In the genomic region with DNA sequence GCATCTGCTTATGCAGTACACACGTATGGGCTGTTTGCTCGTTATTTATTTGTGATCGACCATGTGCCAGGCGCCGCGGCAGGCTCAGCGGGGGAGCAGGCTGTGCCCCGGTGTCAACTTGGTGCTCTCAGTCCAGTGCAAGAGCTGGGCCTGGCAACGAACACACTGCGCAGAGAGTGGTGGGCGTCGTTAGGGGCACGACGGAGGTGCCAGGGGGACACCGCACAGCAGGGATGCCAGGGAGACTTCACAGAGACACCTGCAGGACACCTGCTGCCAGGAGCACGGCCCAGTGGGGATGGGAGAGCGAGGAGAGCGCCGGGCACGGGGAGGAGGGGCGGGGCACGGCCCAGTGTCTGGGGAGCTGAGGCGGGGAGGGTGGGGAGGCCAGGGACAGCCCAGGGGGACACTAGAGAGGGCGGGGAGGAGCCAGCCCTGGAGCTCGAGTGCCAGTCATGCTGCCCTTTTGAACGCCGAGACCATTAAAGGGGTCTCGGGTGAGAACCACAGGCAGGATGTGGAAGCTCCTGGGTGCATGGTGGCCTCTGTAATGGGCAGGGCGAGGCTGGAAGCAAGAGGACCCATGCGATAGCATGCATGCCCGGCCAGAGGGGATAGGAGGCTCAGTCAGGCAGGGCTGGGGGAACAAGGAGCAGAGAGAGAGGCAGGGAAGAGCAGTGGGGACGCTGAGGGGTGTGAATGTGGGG, we compare ENCODE assay signal across 14 cellular contexts. TPM values are rescaled to one million over a fixed set of nuclear protein-coding genes. Genes with fewer than 3 reads are reported as not detected.
DNase-seq lines count a peak whose midpoint lies in the region; ATAC-seq and TF ChIP-seq lines count a peak whose summit lies in the region.
"Had no signal": no experiment of that assay in that cellular context is flagged by ENCODE, and none has a peak within 500 bp of the region (broad histone marks: within the 10 kb centered on the region; RNA-seq: fewer than 3 reads in every experiment).

No MANE protein-coding gene starts in this region.

- H3K4me1 Mint-ChIP-seq in activated naive CD4-positive, alpha-beta T cell treated with anti-CD3 and anti-CD28 coated beads, Interleukin-2, amount 10 ng/mL, durations not matched to agents 7 days and 5 days, result peaks cover 7% of the 10 kb centered on the region
- H3K4me1 Mint-ChIP-seq: H9 had no signal

- no peaks in the 10 kb centered on the region for H3K36me3 Mint-ChIP-seq in activated naive CD4-positive, alpha-beta T cell treated with anti-CD3 and anti-CD28 coated beads, Interleukin-2, amount 10 ng/mL, durations not matched to agents 7 days and 5 days
- H3K36me3 Mint-ChIP-seq in activated naive CD4-positive, alpha-beta T cell treated with anti-CD3 and anti-CD28 coated beads, Interleukin-2, amount 50 U/mL, for 72 hours, result peaks cover 0 to 12% of the 10 kb centered on the region in 2 donors

- no peaks in the 10 kb centered on the region for H3K4me1 ChIP-seq in mucosa of descending colon (ENCODE audit: low read depth)

- no peaks in the 10 kb centered on the region for H3K36me3 ChIP-seq in mucosa of descending colon (ENCODE audit: low read depth)

- peaks cover 4% of the 10 kb centered on the region for H3K9me3 ChIP-seq in mucosa of descending colon

- H3K9me3 Mint-ChIP-seq in activated naive CD4-positive, alpha-beta T cell treated with anti-CD3 and anti-CD28 coated beads, Interleukin-2, amount 10 ng/mL, durations not matched to agents 7 days and 5 days, result peaks cover 11% of the 10 kb centered on the region
- peaks cover 0 to 10% of the 10 kb centered on the region in 2 donors for H3K9me3 Mint-ChIP-seq in activated naive CD4-positive, alpha-beta T cell treated with anti-CD3 and anti-CD28 coated beads, Interleukin-2, amount 50 U/mL, for 72 hours

- H3K4me3 Mint-ChIP-seq in activated naive CD4-positive, alpha-beta T cell treated with anti-CD3 and anti-CD28 coated beads, Interleukin-2, amount 10 ng/mL, durations not matched to agents 7 days and 5 days, result no peak overlapping the region
- H3K4me3 Mint-ChIP-seq: H9 had no signal

- no peak for DNase-seq in activated naive CD4-positive, alpha-beta T cell treated with anti-CD3 and anti-CD28 coated beads, Interleukin-2, amount 10 ng/mL, durations not matched to agents 7 days and 5 days
- DNase-seq in activated naive CD4-positive, alpha-beta T cell treated with anti-CD3 and anti-CD28 coated beads, Interleukin-2, amount 50 U/mL, for 72 hours (ENCODE audit: low spot score in 2 of 2), result no peak
- DNase-seq in SW480 (ENCODE audit: low spot score) (peak; percentile 26), mucosa of descending colon (peak in 2 of 3 donors; percentile 23 to 37), left lobe of liver (ENCODE audit: low spot score) (no peak)
- DNase-seq: DMS 273 treated with DMSO at 0.1 percent for 48 hours, Karpas-422, NCI-H446 treated with DMSO at 0.1 percent for 48 hours had no signal

- no peak overlapping the region for H3K4me3 ChIP-seq in mucosa of descending colon
- H3K4me3 ChIP-seq: SK-N-MC had no signal

- peaks cover 82% of the 10 kb centered on the region for H3K27me3 Mint-ChIP-seq in activated naive CD4-positive, alpha-beta T cell treated with anti-CD3 and anti-CD28 coated beads, Interleukin-2, amount 10 ng/mL, durations not matched to agents 7 days and 5 days

- no peak for ATAC-seq in activated naive CD4-positive, alpha-beta T cell treated with anti-CD3 and anti-CD28 coated beads, Interleukin-2, amount 50 U/mL, for 72 hours
- ATAC-seq in mucosa of descending colon (no peak), GM18858 (IDR thresholded peaks at IDR 0.05; ENCODE audit: unreplicated experiment) (no peak), left lobe of liver (no peak), GM21825 (IDR thresholded peaks at IDR 0.05; ENCODE audit: unreplicated experiment) (no peak)
- ATAC-seq: Panc1, Right ventricle myocardium inferior had no signal

- intact Hi-C loops in mucosa of descending colon (cut with DNase I, micrococcal nuclease), result loop anchor here in 1 of 2 donors (5.0 kb wide), 1 partner anchor 194 kb away; no protein-coding TSS in a partner anchor

- CTCF ChIA-PET in activated naive CD4-positive, alpha-beta T cell treated with anti-CD3 and anti-CD28 coated beads, Interleukin-2, amount 10 ng/mL, durations not matched to agents 7 days and 5 days (lab: Charles Lee), result interaction anchor here (3.7 kb wide), 1 partner anchor 11 kb away, joined by 11 read pairs; no protein-coding TSS in a partner anchor

- no peak for TF ChIP-seq CTCF in mucosa of descending colon (IDR thresholded peaks at IDR 0.05)

- peak overlapping the region; percentile 69 for H3K27ac Mint-ChIP-seq in activated naive CD4-positive, alpha-beta T cell treated with anti-CD3 and anti-CD28 coated beads, Interleukin-2, amount 10 ng/mL, durations not matched to agents 7 days and 5 days
- H3K27ac Mint-ChIP-seq in activated naive CD4-positive, alpha-beta T cell treated with anti-CD3 and anti-CD28 coated beads, Interleukin-2, amount 50 U/mL, for 72 hours, result no peak overlapping the region
- H3K27ac Mint-ChIP-seq: H9 had no signal

RNA-seq across cellular contexts. Expression of a gene that starts 0.7 kb away (rescaled TPM):
- total RNA-seq in activated naive CD4-positive, alpha-beta T cell treated with anti-CD3 and anti-CD28 coated beads, Interleukin-2, amount 50 U/mL, for 72 hours, result not detected
- total RNA-seq in mucosa of descending colon (not detected), left lobe of liver (9.2 TPM)
- total RNA-seq: H9, Right ventricle myocardium inferior had no signal

RNA-seq across cellular contexts. Expression of a gene that starts 7.5 kb away (rescaled TPM):
- not detected for total RNA-seq in activated naive CD4-positive, alpha-beta T cell treated with anti-CD3 and anti-CD28 coated beads, Interleukin-2, amount 50 U/mL, for 72 hours
- total RNA-seq in mucosa of descending colon (1 to 10 TPM in 1 of 3 donors, under 1 TPM in 2; 0.19 to 1.4 (median 0.32) TPM), left lobe of liver (not detected)
- total RNA-seq: Right ventricle myocardium inferior had no signal

Comparison
In these comparisons a context has a peak if more than half of its experiments do, and no peak if none do; other contexts are left out.
1. DNase-seq: peak in SW480 (single experiment) and mucosa of descending colon (2 of 3); none in activated naive CD4-positive, alpha-beta T cell treated with anti-CD3 and anti-CD28 coated beads, Interleukin-2, amount 10 ng/mL, durations not matched to agents 7 days and 5 days (single experiment), activated naive CD4-positive, alpha-beta T cell treated with anti-CD3 and anti-CD28 coated beads, Interleukin-2, amount 50 U/mL, for 72 hours (0 of 2) and left lobe of liver (single experiment).